In the genomic region with DNA sequence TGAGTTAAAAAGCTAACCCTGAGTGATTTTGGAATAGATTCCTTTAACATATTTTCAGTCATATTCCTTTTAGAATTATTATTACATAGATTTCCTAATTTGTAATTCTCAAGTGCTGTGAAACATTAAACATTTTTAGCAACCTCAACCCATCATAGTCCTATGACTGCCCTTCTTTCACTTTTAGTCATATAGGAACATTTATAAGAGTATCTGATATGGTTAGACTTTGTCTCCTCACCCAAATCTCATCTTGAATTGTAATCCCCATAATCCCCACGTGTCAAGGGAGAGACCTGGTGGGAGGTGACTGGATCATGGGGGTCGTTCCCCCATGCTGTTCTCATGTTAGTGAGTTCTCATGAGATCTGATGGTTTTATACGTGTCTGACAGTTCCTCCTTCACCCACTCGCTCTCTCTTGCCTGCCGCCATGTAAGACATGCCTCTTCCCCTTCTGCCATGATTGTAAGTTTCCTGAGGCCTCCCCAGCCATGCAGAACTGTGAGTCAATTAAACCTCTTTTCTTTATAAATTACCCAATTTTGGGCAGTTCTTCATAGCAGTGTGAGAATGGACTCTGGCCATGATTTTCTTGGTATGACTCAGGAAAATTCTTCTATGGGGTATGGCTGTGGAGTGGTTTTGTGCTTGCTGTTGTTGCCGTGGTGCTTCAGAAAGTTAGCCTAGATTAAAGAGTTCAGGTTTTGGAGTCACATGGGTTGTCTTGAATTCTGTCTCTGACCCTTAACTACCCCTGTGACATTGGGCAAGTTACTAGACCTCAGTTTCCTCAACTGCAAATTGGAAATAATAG, we compare ENCODE assay signal across 1 cellular context.
TF ChIP-seq lines count a peak whose summit lies in the region.

No MANE protein-coding gene starts in this region.

TF ChIP-seq in GM12878, 131 proteins besides CTCF, POLR2A, EP300 and RAD21 (continued from another document):
- TF ChIP-seq IRF4 (IDR thresholded peaks at IDR 0.05; ENCODE audit: low read depth, low read length), result no peak
- no peak for TF ChIP-seq CHD2 (IDR thresholded peaks at IDR 0.05; ENCODE audit: borderline replicate concordance, low read depth, low read length)
- peak; percentile 95 for TF ChIP-seq CBX5 (IDR thresholded peaks at IDR 0.05; ENCODE audit: low read depth)
- TF ChIP-seq TARDBP (IDR thresholded peaks at IDR 0.05; ENCODE audit: borderline replicate concordance), result no peak
- TF ChIP-seq KLF5 (IDR thresholded peaks at IDR 0.05; ENCODE audit: partially characterized antibody), result peak; percentile 76
- TF ChIP-seq YY1 (IDR thresholded peaks at IDR 0.05; ENCODE audit: low read depth, low read length), result 0 out of 2 replicates have a peak, but pooled peaks have one; percentile 38
